Comparison of ENCODE assay signal across 1 cellular context in the genomic region with DNA sequence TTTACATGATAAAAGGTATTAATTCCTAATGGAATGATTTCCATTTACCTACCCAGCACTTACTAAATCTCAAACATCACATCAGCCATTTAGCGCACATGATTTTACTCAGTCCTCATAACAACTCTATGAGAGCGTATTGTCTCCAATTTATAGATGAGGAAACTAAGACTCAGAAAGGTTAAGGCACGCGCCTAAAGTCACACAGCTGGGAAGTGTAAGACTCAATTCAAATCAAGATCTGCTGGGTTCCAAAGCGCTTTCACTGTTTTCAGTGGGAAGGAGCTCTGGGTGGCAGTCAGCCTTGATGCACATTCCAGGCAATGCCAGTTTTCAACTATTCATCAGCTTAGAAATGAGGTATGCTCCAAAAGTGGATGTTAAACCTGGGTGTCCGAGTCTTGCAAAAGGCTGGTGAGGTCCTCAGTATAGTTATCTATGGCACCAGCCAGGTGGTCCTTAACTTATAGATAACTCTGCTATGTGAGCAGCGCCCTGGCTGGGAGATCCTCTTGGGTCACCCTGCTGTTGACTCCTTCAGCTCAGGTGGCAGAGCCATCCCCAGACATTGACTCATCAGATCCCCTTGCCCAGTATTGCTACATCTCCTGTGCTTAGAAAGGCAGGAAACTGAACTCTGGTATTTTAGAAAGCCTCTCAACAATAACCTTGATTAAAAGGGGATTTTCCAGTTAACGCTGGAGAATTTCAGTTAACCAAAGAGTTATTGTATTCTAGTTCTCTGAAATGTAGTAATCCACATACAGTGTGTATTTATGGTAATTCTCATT.
TF ChIP-seq lines count a peak whose summit lies in the region.

No MANE protein-coding gene starts in this region.

TF ChIP-seq in endothelial cell of umbilical vein, 7 proteins besides CTCF, POLR2A, EP300 and RAD21:
- TF ChIP-seq FOS (IDR thresholded peaks at IDR 0.05; ENCODE audit: borderline replicate concordance, insufficient read depth, low read length): no peak
- TF ChIP-seq GATA2 (IDR thresholded peaks at IDR 0.05; ENCODE audit: insufficient read depth, insufficient read length, low read depth, low read length): no peak
